Comparison of ENCODE assay signal across 8 cellular contexts in the genomic region with DNA sequence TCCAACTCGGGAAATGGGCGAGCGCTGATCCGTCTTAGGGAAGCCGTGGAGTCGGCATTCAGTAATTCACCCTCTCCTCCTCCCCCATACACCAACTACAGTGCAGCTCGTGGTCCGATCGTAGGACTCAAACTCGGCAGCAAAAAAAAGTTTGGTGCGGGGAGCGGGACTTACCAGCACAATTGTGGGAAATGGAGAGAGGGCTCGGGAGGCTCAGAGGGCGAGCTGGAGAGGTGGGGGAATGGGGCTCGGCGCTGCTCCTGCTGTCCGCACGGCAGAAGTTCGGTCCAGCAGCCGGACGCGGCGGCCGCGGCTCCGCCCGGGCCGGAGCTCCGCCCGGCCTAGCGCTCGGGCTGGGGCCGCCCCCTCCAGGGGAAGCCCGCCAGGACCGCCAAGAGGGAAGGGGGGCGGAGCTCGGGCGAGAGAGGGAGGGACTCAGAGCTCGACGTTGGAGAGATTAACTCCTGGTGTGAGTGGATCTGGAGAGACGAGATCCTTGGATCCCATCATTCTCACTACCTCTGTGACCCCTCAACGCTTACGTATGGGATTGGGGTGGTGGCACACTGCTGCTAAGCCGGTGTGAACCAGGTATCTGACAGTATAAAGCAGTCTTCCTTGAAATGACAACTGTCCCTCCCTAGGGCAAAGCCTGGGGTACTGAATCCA. TPM values are rescaled to one million over a fixed set of nuclear protein-coding genes. Genes with fewer than 3 reads are reported as not detected.
DNase-seq lines count a peak whose midpoint lies in the region; ATAC-seq and TF ChIP-seq lines count a peak whose summit lies in the region.

No MANE protein-coding gene starts in this region.

- peak; percentile 73 for DNase-seq in AG09319 (ENCODE audit: extremely low read depth, low read depth)
- peak; percentile 78 to 88 for DNase-seq in NCI-H446 (lab: John Stamatoyannopoulos, UW)
- peak; percentile 53 for DNase-seq in activated CD4-positive, alpha-beta T cell treated with anti-CD3 and anti-CD28 coated beads for 1 hour
- peak; percentile 95 for DNase-seq in chondrocyte (ENCODE audit: low spot score)
- DNase-seq in kidney tubule cell (ENCODE audit: low spot score): peak; percentile 88
- peak; percentile 58 to 70 for DNase-seq in stimulated activated CD4-positive, alpha-beta T cell treated with anti-CD3 and anti-CD28 coated beads, Interleukin-1b, Interleukin-23, amount 100 ng/mL, for 4 hours (ENCODE audit: low read depth in 2 of 2)

- peak overlapping the region; percentile 92 for H3K4me3 Mint-ChIP-seq in chondrocyte (ENCODE audit: unreplicated experiment)

- H3K27me3 Mint-ChIP-seq in chondrocyte (ENCODE audit: low read depth): peaks cover 3% of the 10 kb centered on the region

- TF ChIP-seq CTCF in AG09319 (IDR thresholded peaks at IDR 0.05; ENCODE audit: low read depth, low read length): no peak
- peak; percentile 42 for TF ChIP-seq CTCF in chondrocyte (IDR thresholded peaks at IDR 0.05)

- peaks cover 19% of the 10 kb centered on the region for H3K4me1 Mint-ChIP-seq in chondrocyte (ENCODE audit: low read depth)

- ATAC-seq in GM19023 (IDR thresholded peaks at IDR 0.05; ENCODE audit: unreplicated experiment): peak; percentile 60
- ATAC-seq in HG03196 (IDR thresholded peaks at IDR 0.05; ENCODE audit: unreplicated experiment): peak; percentile 70

- no peaks in the 10 kb centered on the region for H3K9me3 Mint-ChIP-seq in chondrocyte (ENCODE audit: low read depth)

- H3K27ac Mint-ChIP-seq in chondrocyte (ENCODE audit: unreplicated experiment): peak overlapping the region; percentile 98

- H3K36me3 Mint-ChIP-seq in chondrocyte (ENCODE audit: low read depth): peaks cover 15% of the 10 kb centered on the region

RNA-seq across cellular contexts. Expression of gene PIAS3, which starts 0.7 kb away (rescaled TPM):
- total RNA-seq in chondrocyte: 57.1 to 58.5 TPM (median 57.1 TPM) in 3 replicates

RNA-seq across cellular contexts. Expression of gene NUDT17, which starts 14.2 kb away (rescaled TPM):
- 3.8 to 7.3 TPM (median 6.5 TPM) in 3 replicates for total RNA-seq in chondrocyte

RNA-seq across cellular contexts. Expression of gene ANKRD35, which starts 26.0 kb away (rescaled TPM):
- not detected in 3 replicates for total RNA-seq in chondrocyte

RNA-seq across cellular contexts. Expression of gene POLR3C, which starts 35.6 kb away (rescaled TPM):
- total RNA-seq in chondrocyte: 28.3 to 31.3 TPM (median 30.7 TPM) in 3 replicates

RNA-seq across cellular contexts. Expression of gene RNF115, which starts 35.7 kb away (rescaled TPM):
- 12.7 to 16.4 TPM (median 13.0 TPM) in 3 replicates for total RNA-seq in chondrocyte

Comparison
In these comparisons a context has a peak if more than half of its experiments do, and no peak if none do; other contexts are left out.
1. Peak in every context shown above with its lines: DNase-seq and ATAC-seq.